Comparison of ENCODE assay signal across 8 cellular contexts in the genomic region with DNA sequence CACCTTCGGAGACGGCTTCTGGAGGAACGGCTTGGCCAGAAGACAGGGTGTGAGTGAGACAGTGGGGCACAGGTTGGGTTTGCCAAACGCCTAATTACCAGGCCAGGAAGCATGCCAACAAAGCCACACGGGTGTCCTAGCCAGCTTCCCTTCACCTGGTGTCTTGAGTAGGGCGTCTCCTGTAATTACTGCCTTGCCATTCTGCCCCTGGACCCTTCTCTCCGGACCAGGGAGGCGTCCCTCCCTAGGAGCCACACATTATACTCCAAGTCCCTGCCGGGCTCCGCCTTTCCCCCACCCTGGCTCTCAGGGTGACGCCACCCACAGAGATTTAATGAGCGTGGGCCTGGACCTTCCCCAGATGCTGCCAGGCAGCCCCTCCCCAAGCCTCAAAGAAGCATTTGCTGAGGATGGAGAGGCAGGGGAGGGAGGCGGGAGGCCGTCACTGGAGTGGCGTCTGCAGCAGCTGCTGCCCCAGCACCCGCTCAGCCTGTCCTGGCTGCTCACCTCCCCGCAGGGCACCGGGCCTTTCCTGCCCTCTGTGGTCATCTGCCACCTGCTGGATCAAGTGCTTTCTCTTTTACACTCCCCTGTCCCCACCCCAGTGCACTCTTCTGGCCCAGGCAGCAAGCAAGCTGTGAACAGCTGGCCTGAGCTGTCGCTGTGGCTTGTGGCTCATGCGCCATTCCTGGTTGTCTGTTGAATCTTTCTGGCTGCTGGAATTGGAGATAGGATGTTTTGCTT. TPM values are rescaled to one million over a fixed set of nuclear protein-coding genes. Genes with fewer than 3 reads are reported as not detected.
DNase-seq lines count a peak whose midpoint lies in the region; ATAC-seq and TF ChIP-seq lines count a peak whose summit lies in the region.

No MANE protein-coding gene starts in this region.

- TF ChIP-seq RAD21 in HCT116 (IDR thresholded peaks at IDR 0.05; ENCODE audit: low read depth): peak; percentile 10; the same call in 1 of the 2 replicates

- intact Hi-C loops in HCT116 (cut with micrococcal nuclease): no loop called here

- no peaks in the 10 kb centered on the region for H3K9me3 ChIP-seq in HCT116 (ENCODE audit: control insufficient read depth in 1 of 2, insufficient read depth in 1 of 2, low read depth in 1 of 2, low read length in 2 of 2)
- H3K9me3 ChIP-seq in esophagus (ENCODE audit: control insufficient read depth in 2 of 2, insufficient read depth in 1 of 2, low read depth in 1 of 2, low read length in 1 of 2): no peaks in the 10 kb centered on the region

- H3K27me3 ChIP-seq in HCT116 (ENCODE audit: insufficient read depth, low read length) (no peaks in the 10 kb centered on the region), esophagus (ENCODE audit: control insufficient read depth in 1 of 2, insufficient read depth in 2 of 2, low read length in 2 of 2) (no peaks in the 10 kb centered on the region)

- H3K4me1 ChIP-seq in HCT116 (ENCODE audit: control insufficient read depth in 1 of 2, insufficient read depth in 2 of 2, low read length in 2 of 2): peaks cover 16 to 21% of the 10 kb centered on the region in 2 experiments
- H3K4me1 ChIP-seq in esophagus (ENCODE audit: control insufficient read depth in 2 of 2, insufficient read depth in 2 of 2, low read length in 1 of 2): peaks cover 4 to 21% of the 10 kb centered on the region in 2 donors

- peak in 1 of 3 experiments; percentile 24; a peak in 2 of 6 replicates for TF ChIP-seq CTCF in HCT116 (IDR thresholded peaks at IDR 0.05 in 2 of 3, conservative IDR thresholded peaks at IDR 0.05 in 1 of 3; ENCODE audit: borderline replicate concordance in 1 of 3, insufficient read depth in 1 of 3, low read depth in 2 of 3, low read length in 2 of 3)

- H3K4me3 ChIP-seq in HCT116 (replicated peaks in 1 of 2; ENCODE audit: low read depth in 1 of 2, low read length in 2 of 2) (no peak overlapping the region), esophagus (ENCODE audit: low read depth in 1 of 2, low read length in 2 of 2) (no peak overlapping the region)

- H2AFZ ChIP-seq in HCT116 (ENCODE audit: low read depth, low read length, poor library complexity, severe bottlenecking): no peak overlapping the region

- H3K9me2 ChIP-seq in HCT116 (ENCODE audit: insufficient read depth): no peaks in the 10 kb centered on the region

- BruUV-seq in HCT116 (replicated peaks; lab: Mats Ljungman, UMichigan): no TSS peak

- H3K36me3 ChIP-seq in HCT116 (ENCODE audit: control insufficient read depth in 1 of 2, insufficient read depth in 2 of 2, low read length in 2 of 2): peaks cover 5 to 23% of the 10 kb centered on the region in 2 experiments; a peak in 3 of 4 replicates
- peaks cover 42 to 67% of the 10 kb centered on the region in 2 donors for H3K36me3 ChIP-seq in esophagus (ENCODE audit: control insufficient read depth in 2 of 2, insufficient read depth in 2 of 2, low read length in 1 of 2)

- POLR2A ChIA-PET in HCT116 (lab: Charles Lee): no interaction called here

- H3K27ac ChIP-seq in HCT116 (ENCODE audit: low read depth, low read length): no peak overlapping the region
- peak overlapping the region; percentile 67 to 75 for H3K27ac ChIP-seq in esophagus (ENCODE audit: low read depth in 2 of 2, low read length in 1 of 2)

- RAD21 ChIA-PET in HCT116 (lab: Charles Lee; ENCODE audit: low non-redundant PET in 1 of 2, low total read pairs in 2 of 2, uncharacterized antibody in 2 of 2, unreplicated experiment in 2 of 2): no interaction called here

- no peaks in the 10 kb centered on the region; the same call in 1 of the 2 replicates for H3K79me2 ChIP-seq in HCT116 (ENCODE audit: insufficient read depth, low read length)

- DNase-seq in HCT116 (ENCODE audit: low read depth, low spot score) (no peak), NCI-H524 (lab: John Stamatoyannopoulos, UW) (peak; percentile 73 to 93), retina (peak; percentile 80), superior temporal gyrus (ENCODE audit: extremely low spot score) (no peak)

- TF ChIP-seq POLR2A in HCT116 (IDR thresholded peaks at IDR 0.05; ENCODE audit: borderline replicate concordance, extremely low read depth, insufficient read depth, insufficient read length): no peak

- H3K9ac ChIP-seq in HCT116 (ENCODE audit: low read length): no peak overlapping the region

- no peak overlapping the region for H3K4me2 ChIP-seq in HCT116 (ENCODE audit: low read length)

- no peak for ATAC-seq in HCT116
- no peak for ATAC-seq in HG03354 (IDR thresholded peaks at IDR 0.05; ENCODE audit: poor library complexity, severe bottlenecking, unreplicated experiment)
- no peak for ATAC-seq in HG03520 (IDR thresholded peaks at IDR 0.05; ENCODE audit: unreplicated experiment)
- no peak for ATAC-seq in GM18517 (IDR thresholded peaks at IDR 0.05; ENCODE audit: unreplicated experiment)

- CTCF ChIA-PET in HCT116 (lab: Charles Lee): no interaction called here

- WGBS in esophagus, 2 donors: 60 to 69% methylated on average over 20 of the region's 20 CpGs

- no peaks in the 10 kb centered on the region for H4K20me1 ChIP-seq in HCT116 (ENCODE audit: insufficient read depth)

TF ChIP-seq in HCT116, 20 proteins besides CTCF, POLR2A, EP300 and RAD21:
- TF ChIP-seq YY1 (IDR thresholded peaks at IDR 0.05; ENCODE audit: extremely low read depth, insufficient replicate concordance, low read depth, low read length) (no peak), CEBPB (IDR thresholded peaks at IDR 0.05; ENCODE audit: low read depth) (no peak), EZH2 (IDR thresholded peaks at IDR 0.05) (no peak)

RNA-seq across cellular contexts. Expression of gene FOSL2, which starts 20.7 kb away (rescaled TPM):
- total RNA-seq in HCT116 (2021; ENCODE audit: unreplicated experiment): 44.8 TPM
- 21.9 and 28.4 TPM in 2 replicates for polyA plus RNA-seq in HCT116 (2012)
- polyA plus RNA-seq in esophagus: 10 to 100 TPM; 53.2 to 60.0 TPM

Comparison
In these comparisons a context has a peak if more than half of its experiments do, and no peak if none do; other contexts are left out.
1. DNase-seq: peak in NCI-H524 (2 of 2) and retina (single experiment); none in HCT116 (single experiment) and superior temporal gyrus (single experiment).